20 cellular contexts compared by ENCODE assay signal in genomic region chr9:14967450-14968321, GRCh38. TPM values are rescaled to one million over a fixed set of nuclear protein-coding genes. Genes with fewer than 3 reads are reported as not detected.
"Had no signal": no experiment of that assay in that cellular context is flagged by ENCODE, and none has a peak within 500 bp of the region (broad histone marks: within the 10 kb centered on the region; RNA-seq: fewer than 3 reads in every experiment).

No MANE protein-coding gene starts in this region.

- H3K4me1 ChIP-seq: ascending aorta, esophagus squamous epithelium, lower lobe of right lung, parathyroid adenoma, testis had no signal

- H3K27me3 Mint-ChIP-seq: activated B cell treated with CpG ODN at 0.5 μM for 24 hours; activated naive CD8-positive, alpha-beta T cell treated with anti-CD3 and anti-CD28 coated beads, Interleukin-2, amount 50 U/mL, for 24 hours had no signal

- H3K36me3 Mint-ChIP-seq: naive B cell had no signal

- H3K27ac Mint-ChIP-seq: activated B cell treated with CpG ODN at 0.5 μM for 24 hours; activated CD4-positive, alpha-beta T cell treated with anti-CD3 and anti-CD28 coated beads, Interleukin-2, amount 10 ng/mL, durations not matched to agents 24 days and 14 days; activated naive CD8-positive, alpha-beta T cell treated with anti-CD3 and anti-CD28 coated beads, Interleukin-2, amount 50 U/mL, for 24 hours; activated T-helper 1 cell treated with anti-CD3 and anti-CD28 coated beads, Interleukin-12 subunit alpha, Interleukin-12 subunit beta, Interleukin-2, Interleukin-4 antibody, amounts not matched to agents 30 ng/mL and 10 ng/mL and 1 ng/mL, durations not matched to agents 14 hours and 24 hours and 36 hours; naive B cell; stimulated activated naive CD8-positive, alpha-beta T cell treated with anti-CD3 and anti-CD28 coated beads, Interleukin-15, amount 100 ng/mL, for 72 hours had no signal

- H2AFZ ChIP-seq: parathyroid adenoma had no signal

- H3K4me1 Mint-ChIP-seq: activated B cell treated with CpG ODN at 0.5 μM for 24 hours; activated naive CD8-positive, alpha-beta T cell treated with anti-CD3 and anti-CD28 coated beads, Interleukin-2, amount 50 U/mL, for 24 hours; naive B cell; stimulated activated naive CD8-positive, alpha-beta T cell treated with anti-CD3 and anti-CD28 coated beads, Interleukin-15, amount 100 ng/mL, for 72 hours had no signal

- H3K36me3 ChIP-seq: ascending aorta, esophagus squamous epithelium, lower lobe of right lung had no signal

- H3K4me3 Mint-ChIP-seq: activated B cell treated with CpG ODN at 0.5 μM for 24 hours; activated CD4-positive, alpha-beta T cell treated with anti-CD3 and anti-CD28 coated beads, Interleukin-2, amount 10 ng/mL, durations not matched to agents 24 days and 14 days; activated naive CD8-positive, alpha-beta T cell treated with anti-CD3 and anti-CD28 coated beads, Interleukin-2, amount 50 U/mL, for 24 hours; activated T-helper 1 cell treated with anti-CD3 and anti-CD28 coated beads, Interleukin-12 subunit alpha, Interleukin-12 subunit beta, Interleukin-2, Interleukin-4 antibody, amounts not matched to agents 30 ng/mL and 10 ng/mL and 1 ng/mL, durations not matched to agents 14 hours and 24 hours and 36 hours; naive B cell; stimulated activated naive CD8-positive, alpha-beta T cell treated with anti-CD3 and anti-CD28 coated beads, Interleukin-15, amount 100 ng/mL, for 72 hours had no signal

- H3K27me3 ChIP-seq: ascending aorta, dorsolateral prefrontal cortex, esophagus squamous epithelium, testis had no signal

- H3K27ac ChIP-seq: ascending aorta, dorsolateral prefrontal cortex, esophagus squamous epithelium, lower lobe of right lung, parathyroid adenoma, testis had no signal

- ATAC-seq: activated naive CD8-positive, alpha-beta T cell treated with anti-CD3 and anti-CD28 coated beads, Interleukin-2, amount 50 U/mL, for 24 hours; left cardiac atrium; lower lobe of right lung; stimulated activated naive CD8-positive, alpha-beta T cell treated with anti-CD3 and anti-CD28 coated beads, Interleukin-15, amount 100 ng/mL, for 72 hours had no signal

- H3K9ac ChIP-seq: parathyroid adenoma had no signal

- H3K79me2 ChIP-seq: parathyroid adenoma had no signal

- H3K4me3 ChIP-seq: ascending aorta, dorsolateral prefrontal cortex, esophagus squamous epithelium, lower lobe of right lung, testis had no signal

- DNase-seq: activated B cell treated with CpG ODN at 0.5 μM for 24 hours; activated CD4-positive, alpha-beta T cell treated with anti-CD3 and anti-CD28 coated beads, Interleukin-2, amount 10 ng/mL, durations not matched to agents 24 days and 14 days; activated naive CD4-positive, alpha-beta T cell treated with Interleukin-2 at 50 U/mL for 16 hours; activated naive CD8-positive, alpha-beta T cell treated with anti-CD3 and anti-CD28 coated beads, Interleukin-2, amount 50 U/mL, for 24 hours; dorsolateral prefrontal cortex; esophagus squamous epithelium; foreskin fibroblast; glutamatergic neuron; left cardiac atrium; lower lobe of right lung; midbrain; naive B cell; stimulated activated CD4-positive, alpha-beta T cell treated with anti-CD3 and anti-CD28 coated beads, Interleukin-15, amount 100 ng/mL, for 24 hours; stimulated activated CD4-positive, alpha-beta T cell treated with anti-CD3 and anti-CD28 coated beads, Interleukin-4, amount 100 ng/mL, for 24 hours; stimulated activated naive CD8-positive, alpha-beta T cell treated with anti-CD3 and anti-CD28 coated beads, Interleukin-15, amount 100 ng/mL, for 72 hours; testis had no signal

- H3K9me3 ChIP-seq: ascending aorta, esophagus squamous epithelium, lower lobe of right lung, testis had no signal

- H3K9me3 Mint-ChIP-seq: activated B cell treated with CpG ODN at 0.5 μM for 24 hours; activated CD4-positive, alpha-beta T cell treated with anti-CD3 and anti-CD28 coated beads, Interleukin-2, amount 10 ng/mL, durations not matched to agents 24 days and 14 days; activated naive CD8-positive, alpha-beta T cell treated with anti-CD3 and anti-CD28 coated beads, Interleukin-2, amount 50 U/mL, for 24 hours had no signal

- FAIRE-seq: endometrium had no signal

RNA-seq across cellular contexts. Expression of gene FREM1, which starts 57.5 kb away (rescaled TPM):
- total RNA-seq: activated B cell treated with CpG ODN at 0.5 μM for 24 hours; activated CD4-positive, alpha-beta T cell treated with anti-CD3 and anti-CD28 coated beads, Interleukin-2, amount 10 ng/mL, durations not matched to agents 24 days and 14 days; activated T-helper 1 cell treated with anti-CD3 and anti-CD28 coated beads, Interleukin-12 subunit alpha, Interleukin-12 subunit beta, Interleukin-2, Interleukin-4 antibody, amounts not matched to agents 30 ng/mL and 10 ng/mL and 1 ng/mL, durations not matched to agents 14 hours and 24 hours and 36 hours had no signal
